10 cellular contexts compared by ENCODE assay signal in the genomic region with DNA sequence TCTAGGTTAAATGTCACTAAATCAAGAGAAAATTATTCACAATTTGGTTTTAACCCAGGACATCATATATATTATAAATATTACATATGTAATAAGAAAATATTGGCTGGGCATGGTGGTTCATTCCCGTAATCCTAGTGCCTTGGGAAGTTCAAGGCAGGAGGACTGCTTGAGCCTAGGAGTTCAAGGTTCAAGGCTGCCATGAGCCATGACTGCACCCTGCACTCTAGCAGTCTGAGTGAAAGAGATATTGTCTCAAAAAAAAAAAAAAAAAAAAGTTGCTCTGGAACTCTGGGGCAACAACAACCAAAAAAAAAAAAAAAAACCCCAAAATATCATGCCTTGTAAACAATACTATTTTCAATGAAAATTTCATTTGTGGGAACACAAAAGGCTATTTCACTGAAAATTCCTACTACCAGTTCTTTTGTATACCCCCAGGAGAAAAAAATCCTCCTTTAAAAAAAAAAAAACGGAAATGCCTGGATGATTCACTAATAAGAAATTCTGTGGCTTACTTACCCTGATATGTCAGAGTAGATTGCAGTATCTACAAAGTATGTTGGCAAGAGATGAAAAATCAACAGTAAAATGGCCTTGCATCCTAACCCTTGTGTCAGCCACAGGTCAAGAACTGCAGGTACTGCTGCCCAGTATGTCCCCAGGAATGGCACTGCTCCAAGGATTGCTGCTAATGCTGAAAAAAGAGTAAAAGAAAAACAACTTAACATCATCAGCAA. TPM values are rescaled to one million over a fixed set of nuclear protein-coding genes. Genes with fewer than 3 reads are reported as not detected.
DNase-seq lines count a peak whose midpoint lies in the region; ATAC-seq and TF ChIP-seq lines count a peak whose summit lies in the region.
"Had no signal": no experiment of that assay in that cellular context is flagged by ENCODE, and none has a peak within 500 bp of the region (broad histone marks: within the 10 kb centered on the region; RNA-seq: fewer than 3 reads in every experiment).

No MANE protein-coding gene starts in this region.

- DNase-seq in Right ventricle myocardium inferior (ENCODE audit: missing footprints) (no peak), cardiac septum (ENCODE audit: low spot score) (no peak), cardiac fibroblast (ENCODE audit: low read depth in 2 of 2) (peak; percentile 88 to 90), right lobe of liver (peak; percentile 77 to 88 (median 77)), DMS79 (lab: John Stamatoyannopoulos, UW) (no peak), ureter (ENCODE audit: low spot score) (no peak)
- no peak for DNase-seq in activated T-cell treated with anti-CD3 and anti-CD28 coated beads, Interleukin-2, amount 50 U/mL, for 1 hour
- DNase-seq: NCI-H69; stimulated activated CD4-positive, alpha-beta T cell treated with anti-CD3 and anti-CD28 coated beads, Interleukin-4, amount 100 ng/mL, for 24 hours had no signal

- ATAC-seq in Right ventricle myocardium inferior (peak; percentile 26), right lobe of liver (peak; percentile 96 to 99 (median 98)), GM18498 (IDR thresholded peaks at IDR 0.05; ENCODE audit: unreplicated experiment) (no peak)

- peaks cover 0 to 18% (median 9%) of the 10 kb centered on the region in 4 donors for H3K4me1 ChIP-seq in right lobe of liver

- WGBS in right lobe of liver (ENCODE audit: insufficient coverage, low coverage, low lambda C conversion rate, missing lambda C conversion rate), result 23% methylated on average over 2 of the region's 2 CpGs

- H3K9me3 ChIP-seq in right lobe of liver, result no peaks in the 10 kb centered on the region

- TF ChIP-seq POLR2A in right lobe of liver (IDR thresholded peaks at IDR 0.05), result no peak

- peaks cover 0 to 24% (median 2%) of the 10 kb centered on the region in 4 donors for H3K36me3 ChIP-seq in right lobe of liver

- H3K27ac ChIP-seq in right lobe of liver, result peak overlapping the region; percentile 5 to 68 (median 38)

- no peaks in the 10 kb centered on the region for H3K27me3 ChIP-seq in right lobe of liver

- H3K4me3 ChIP-seq in cardiac fibroblast (replicated peaks in 1 of 2; ENCODE audit: low read depth in 2 of 2, low read length in 2 of 2) (no peak overlapping the region), right lobe of liver (no peak overlapping the region)

- no peak for TF ChIP-seq CTCF in cardiac fibroblast (IDR thresholded peaks at IDR 0.05; ENCODE audit: low read depth, low read length)
- TF ChIP-seq CTCF in right lobe of liver (IDR thresholded peaks at IDR 0.05), result no peak

- intact Hi-C loops in Right ventricle myocardium inferior (cut with DNase I) (loop anchor here (5.0 kb wide), 1 partner anchor 84 kb away; no protein-coding TSS in a partner anchor), cardiac septum (cut with DNase I) (no loop called here), right lobe of liver (cut with DNase I) (loop anchor here in 1 of 2 donors (5.0 kb wide), 1 partner anchor 36 kb away; no protein-coding TSS in a partner anchor)

RNA-seq across cellular contexts. Expression of a gene that starts 22.6 kb away (rescaled TPM):
- total RNA-seq in Right ventricle myocardium inferior (70.7 TPM), cardiac septum (72.8 TPM), right lobe of liver (10 to 100 TPM; 12.0 to 26.4 (median 20.3) TPM), ureter (19.9 TPM)

Comparison
In these comparisons a context has a peak if more than half of its experiments do, and no peak if none do; other contexts are left out.
1. DNase-seq: peak in cardiac fibroblast (2 of 2) and right lobe of liver (3 of 3); none in Right ventricle myocardium inferior (single experiment), cardiac septum (single experiment), DMS79 (single experiment), activated T-cell treated with anti-CD3 and anti-CD28 coated beads, Interleukin-2, amount 50 U/mL, for 1 hour (single experiment) and ureter (single experiment).